Comparison of ENCODE assay signal across 10 cellular contexts in the genomic region with DNA sequence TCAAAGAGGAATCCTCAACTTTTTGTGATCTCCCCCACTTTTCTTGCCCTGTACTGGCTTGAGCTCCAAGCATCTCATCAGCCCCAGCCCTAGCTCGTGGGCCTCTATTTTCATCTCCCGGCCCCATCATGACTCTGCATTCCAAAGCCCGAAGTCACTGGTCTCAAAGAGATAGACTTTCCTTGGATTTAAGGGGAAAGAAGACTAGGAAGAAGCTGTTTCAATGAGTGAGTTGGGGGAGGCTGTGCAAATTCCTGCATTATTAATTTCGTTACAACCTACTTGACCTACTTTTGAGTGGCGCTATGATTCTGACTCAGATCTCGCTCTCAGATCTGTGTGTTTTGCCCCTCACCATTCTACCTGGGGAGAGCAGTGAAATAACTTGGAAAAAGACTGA.
DNase-seq lines count a peak whose midpoint lies in the region; ATAC-seq, FAIRE-seq and TF ChIP-seq lines count a peak whose summit lies in the region.
"Had no signal": no experiment of that assay in that cellular context is flagged by ENCODE, and none has a peak within 500 bp of the region (broad histone marks: within the 10 kb centered on the region; RNA-seq: fewer than 3 reads in every experiment).

No MANE protein-coding gene starts in this region.

- DNase-seq in HT1080 (ENCODE audit: low read depth) (peak; percentile 83), GM12878 (ENCODE audit: low read depth, low spot score) (no peak), kidney tubule cell (ENCODE audit: low spot score) (peak; percentile 93), upper lobe of right lung (no peak), occipital lobe (lab: John Stamatoyannopoulos, UW) (no peak), MM.1S (no peak)
- DNase-seq in activated effector memory CD4-positive, alpha-beta T cell treated with Interleukin-2 at 50 U/mL for 16 hours = no peak
- DNase-seq: NCI-H446, SHP77 treated with DMSO at 0.1 percent for 48 hours had no signal

- no peak for ATAC-seq in GM12878
- peak; percentile 50 for ATAC-seq in upper lobe of right lung
- ATAC-seq: WTC11 had no signal

- in situ Hi-C loops in GM12878 (cut with MboI) = no loop called here

- RAD21 ChIA-PET in GM12878 (lab: Charles Lee; ENCODE audit: unreplicated experiment) = no interaction called here

- no peak overlapping the region for H3K9ac ChIP-seq in GM12878 (ENCODE audit: control insufficient read depth, insufficient read depth, low read length)
- H3K9ac ChIP-seq in MM.1S (ENCODE audit: low read length) = no peak overlapping the region

- H2AFZ ChIP-seq in GM12878 (ENCODE audit: control insufficient read depth, low read depth, low read length) = no peak overlapping the region
- H2AFZ ChIP-seq in MM.1S (ENCODE audit: low read length) = no peak overlapping the region

- CTCF ChIA-PET in GM12878 (lab: Yijun Ruan, JAX) = no interaction called here

- H3K4me3 ChIP-seq in GM12878 (no peak overlapping the region), upper lobe of right lung (no peak overlapping the region), MM.1S (ENCODE audit: low read length) (no peak overlapping the region)

- TF ChIP-seq CTCF in GM12878 (IDR thresholded peaks at IDR 0.05 in 2 of 3, conservative IDR thresholded peaks at IDR 0.05 in 1 of 3; ENCODE audit: control insufficient read depth in 2 of 3, extremely low read depth in 1 of 3, insufficient read depth in 1 of 3, low read depth in 3 of 3, low read length in 3 of 3) (no peak), upper lobe of right lung (IDR thresholded peaks at IDR 0.05) (no peak), MM.1S (IDR thresholded peaks at IDR 0.05; ENCODE audit: low read length) (no peak)

- POLR2A ChIA-PET in GM12878 (lab: Charles Lee) = no interaction called here

- no peaks in the 10 kb centered on the region for H3K36me3 ChIP-seq in GM12878 (ENCODE audit: control insufficient read depth in 2 of 2, insufficient read depth in 2 of 2, low read length in 1 of 2)
- H3K36me3 ChIP-seq in upper lobe of right lung = no peaks in the 10 kb centered on the region
- no peaks in the 10 kb centered on the region for H3K36me3 ChIP-seq in MM.1S (replicated peaks; ENCODE audit: insufficient read depth, low read length)

- H3K79me2 ChIP-seq in GM12878 (ENCODE audit: control insufficient read depth, insufficient read depth, low read length) = no peaks in the 10 kb centered on the region
- no peaks in the 10 kb centered on the region for H3K79me2 ChIP-seq in MM.1S (ENCODE audit: low read length)

- no peak overlapping the region for H3K4me2 ChIP-seq in GM12878 (ENCODE audit: control insufficient read depth, insufficient read depth)
- no peak overlapping the region for H3K4me2 ChIP-seq in MM.1S (ENCODE audit: low read depth, low read length)

- no TSS peak for BruUV-seq in GM12878 (replicated peaks; lab: Mats Ljungman, UMichigan)

- 54% methylated on average over 6 of the region's 6 CpGs for WGBS in GM12878 (ENCODE audit: insufficient coverage, insufficient replicate concordance, low lambda C conversion rate, missing lambda C conversion rate)

- H3K27me3 ChIP-seq in GM12878 (replicated peaks in 1 of 2; ENCODE audit: control insufficient read depth in 2 of 2, insufficient read depth in 2 of 2, low read length in 1 of 2) (no peaks in the 10 kb centered on the region), upper lobe of right lung (no peaks in the 10 kb centered on the region), MM.1S (replicated peaks; ENCODE audit: insufficient read depth, low read length) (no peaks in the 10 kb centered on the region)

- no peaks in the 10 kb centered on the region; the same call in 2 of the 3 replicates for H3K9me3 ChIP-seq in GM12878 (replicated peaks; ENCODE audit: control insufficient read depth, insufficient read depth, low read length)
- no peaks in the 10 kb centered on the region for H3K9me3 ChIP-seq in upper lobe of right lung
- H3K9me3 ChIP-seq in MM.1S (replicated peaks; ENCODE audit: insufficient read depth, low read length) = no peaks in the 10 kb centered on the region

- no peaks in the 10 kb centered on the region for H4K20me1 ChIP-seq in GM12878 (ENCODE audit: control insufficient read depth, insufficient read depth)
- no peaks in the 10 kb centered on the region for H4K20me1 ChIP-seq in MM.1S (ENCODE audit: insufficient read depth, low read length)

- intact Hi-C loops in GM12878 (cut with micrococcal nuclease; ENCODE audit: unreplicated experiment) (no loop called here), upper lobe of right lung (cut with DNase I) (no loop called here)

- TF ChIP-seq POLR2A in GM12878 (IDR thresholded peaks at IDR 0.05; ENCODE audit: low read depth, low read length) = no peak

- SMC1A ChIA-PET in GM12878 (lab: Charles Lee; ENCODE audit: uncharacterized antibody, unreplicated experiment) = no interaction called here

- no peak overlapping the region for H3K27ac ChIP-seq in GM12878 (ENCODE audit: control insufficient read depth, insufficient read depth)
- H3K27ac ChIP-seq in upper lobe of right lung = no peak overlapping the region
- no peak overlapping the region for H3K27ac ChIP-seq in MM.1S (ENCODE audit: low read length)

- no peak for TF ChIP-seq EP300 in GM12878 (IDR thresholded peaks at IDR 0.05; ENCODE audit: borderline replicate concordance in 1 of 2, control insufficient read depth in 1 of 2, low read depth in 2 of 2, low read length in 2 of 2)

- H3F3A ChIP-seq in MM.1S (ENCODE audit: insufficient read depth, low read length) = no peaks in the 10 kb centered on the region

- H3K9me2 ChIP-seq in MM.1S (replicated peaks; ENCODE audit: insufficient read depth, low read length) = no peaks in the 10 kb centered on the region

- H3K4me1 ChIP-seq in GM12878 (ENCODE audit: control insufficient read depth, insufficient read depth, low read length) (no peaks in the 10 kb centered on the region), upper lobe of right lung (peaks cover 4% of the 10 kb centered on the region), MM.1S (ENCODE audit: low read length) (peaks cover 4% of the 10 kb centered on the region; the same call in 1 of the 2 replicates)

- FAIRE-seq in GM12878 (lab: Jason Lieb, UNC) = no peak

- TF ChIP-seq RAD21 in GM12878 (IDR thresholded peaks at IDR 0.05; ENCODE audit: insufficient read depth, low read depth, low read length) = no peak

TF ChIP-seq in GM12878, 131 proteins besides CTCF, POLR2A, EP300 and RAD21:
- TF ChIP-seq JUNB (IDR thresholded peaks at IDR 0.05) = peak; percentile 41; the same call in 1 of the 2 replicates
- no peak for TF ChIP-seq SREBF2 (IDR thresholded peaks at IDR 0.05; ENCODE audit: low read length)

Comparison
In these comparisons a context has a peak if more than half of its experiments do, and no peak if none do; other contexts are left out.
1. DNase-seq: peak in HT1080 (single experiment) and kidney tubule cell (single experiment); none in GM12878 (single experiment), upper lobe of right lung (single experiment), activated effector memory CD4-positive, alpha-beta T cell treated with Interleukin-2 at 50 U/mL for 16 hours (single experiment), occipital lobe (single experiment) and MM.1S (single experiment).